1 cellular context compared by ENCODE assay signal in genomic region chr9:32456564-32456963, GRCh38.
TF ChIP-seq lines count a peak whose summit lies in the region.

No MANE protein-coding gene starts in this region.

TF ChIP-seq in HepG2, 621 proteins besides CTCF, POLR2A, EP300 and RAD21 (continued from another document and continues in another):
- TF ChIP-seq, protein P1, sequence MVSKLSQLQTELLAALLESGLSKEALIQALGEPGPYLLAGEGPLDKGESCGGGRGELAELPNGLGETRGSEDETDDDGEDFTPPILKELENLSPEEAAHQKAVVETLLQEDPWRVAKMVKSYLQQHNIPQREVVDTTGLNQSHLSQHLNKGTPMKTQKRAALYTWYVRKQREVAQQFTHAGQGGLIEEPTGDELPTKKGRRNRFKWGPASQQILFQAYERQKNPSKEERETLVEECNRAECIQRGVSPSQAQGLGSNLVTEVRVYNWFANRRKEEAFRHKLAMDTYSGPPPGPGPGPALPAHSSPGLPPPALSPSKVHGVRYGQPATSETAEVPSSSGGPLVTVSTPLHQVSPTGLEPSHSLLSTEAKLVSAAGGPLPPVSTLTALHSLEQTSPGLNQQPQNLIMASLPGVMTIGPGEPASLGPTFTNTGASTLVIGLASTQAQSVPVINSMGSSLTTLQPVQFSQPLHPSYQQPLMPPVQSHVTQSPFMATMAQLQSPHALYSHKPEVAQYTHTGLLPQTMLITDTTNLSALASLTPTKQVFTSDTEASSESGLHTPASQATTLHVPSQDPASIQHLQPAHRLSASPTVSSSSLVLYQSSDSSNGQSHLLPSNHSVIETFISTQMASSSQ (IDR thresholded peaks at IDR 0.05; ENCODE audit: low read depth), result no peak
- TF ChIP-seq, protein P1 (CRISPR knock-in tag; IDR thresholded peaks at IDR 0.05; ENCODE audit: borderline replicate concordance), result peak; percentile 26; the same call in 1 of the 2 replicates
- TF ChIP-seq, protein P2, sequence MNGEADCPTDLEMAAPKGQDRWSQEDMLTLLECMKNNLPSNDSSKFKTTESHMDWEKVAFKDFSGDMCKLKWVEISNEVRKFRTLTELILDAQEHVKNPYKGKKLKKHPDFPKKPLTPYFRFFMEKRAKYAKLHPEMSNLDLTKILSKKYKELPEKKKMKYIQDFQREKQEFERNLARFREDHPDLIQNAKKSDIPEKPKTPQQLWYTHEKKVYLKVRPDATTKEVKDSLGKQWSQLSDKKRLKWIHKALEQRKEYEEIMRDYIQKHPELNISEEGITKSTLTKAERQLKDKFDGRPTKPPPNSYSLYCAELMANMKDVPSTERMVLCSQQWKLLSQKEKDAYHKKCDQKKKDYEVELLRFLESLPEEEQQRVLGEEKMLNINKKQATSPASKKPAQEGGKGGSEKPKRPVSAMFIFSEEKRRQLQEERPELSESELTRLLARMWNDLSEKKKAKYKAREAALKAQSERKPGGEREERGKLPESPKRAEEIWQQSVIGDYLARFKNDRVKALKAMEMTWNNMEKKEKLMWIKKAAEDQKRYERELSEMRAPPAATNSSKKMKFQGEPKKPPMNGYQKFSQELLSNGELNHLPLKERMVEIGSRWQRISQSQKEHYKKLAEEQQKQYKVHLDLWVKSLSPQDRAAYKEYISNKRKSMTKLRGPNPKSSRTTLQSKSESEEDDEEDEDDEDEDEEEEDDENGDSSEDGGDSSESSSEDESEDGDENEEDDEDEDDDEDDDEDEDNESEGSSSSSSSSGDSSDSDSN (CRISPR knock-in tag; IDR thresholded peaks at IDR 0.05), result no peak
- TF ChIP-seq, protein P3, sequence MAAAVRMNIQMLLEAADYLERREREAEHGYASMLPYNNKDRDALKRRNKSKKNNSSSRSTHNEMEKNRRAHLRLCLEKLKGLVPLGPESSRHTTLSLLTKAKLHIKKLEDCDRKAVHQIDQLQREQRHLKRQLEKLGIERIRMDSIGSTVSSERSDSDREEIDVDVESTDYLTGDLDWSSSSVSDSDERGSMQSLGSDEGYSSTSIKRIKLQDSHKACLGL (CRISPR knock-in tag; IDR thresholded peaks at IDR 0.05), result no peak
- TF ChIP-seq SPEN (CRISPR knock-in tag; IDR thresholded peaks at IDR 0.05; ENCODE audit: low read depth), result no peak
- TF ChIP-seq NFE2 (CRISPR knock-in tag; IDR thresholded peaks at IDR 0.05), result no peak
- TF ChIP-seq ELF1 (CRISPR knock-in tag; IDR thresholded peaks at IDR 0.05), result no peak
- TF ChIP-seq CENPX (CRISPR knock-in tag; IDR thresholded peaks at IDR 0.05), result no peak
- TF ChIP-seq MIER2 (CRISPR knock-in tag; IDR thresholded peaks at IDR 0.05), result no peak
- TF ChIP-seq ZNF44 (CRISPR knock-in tag; IDR thresholded peaks at IDR 0.05), result no peak
- no peak for TF ChIP-seq ZNF432 (CRISPR knock-in tag; IDR thresholded peaks at IDR 0.05; ENCODE audit: borderline replicate concordance)
- TF ChIP-seq, protein P4, sequence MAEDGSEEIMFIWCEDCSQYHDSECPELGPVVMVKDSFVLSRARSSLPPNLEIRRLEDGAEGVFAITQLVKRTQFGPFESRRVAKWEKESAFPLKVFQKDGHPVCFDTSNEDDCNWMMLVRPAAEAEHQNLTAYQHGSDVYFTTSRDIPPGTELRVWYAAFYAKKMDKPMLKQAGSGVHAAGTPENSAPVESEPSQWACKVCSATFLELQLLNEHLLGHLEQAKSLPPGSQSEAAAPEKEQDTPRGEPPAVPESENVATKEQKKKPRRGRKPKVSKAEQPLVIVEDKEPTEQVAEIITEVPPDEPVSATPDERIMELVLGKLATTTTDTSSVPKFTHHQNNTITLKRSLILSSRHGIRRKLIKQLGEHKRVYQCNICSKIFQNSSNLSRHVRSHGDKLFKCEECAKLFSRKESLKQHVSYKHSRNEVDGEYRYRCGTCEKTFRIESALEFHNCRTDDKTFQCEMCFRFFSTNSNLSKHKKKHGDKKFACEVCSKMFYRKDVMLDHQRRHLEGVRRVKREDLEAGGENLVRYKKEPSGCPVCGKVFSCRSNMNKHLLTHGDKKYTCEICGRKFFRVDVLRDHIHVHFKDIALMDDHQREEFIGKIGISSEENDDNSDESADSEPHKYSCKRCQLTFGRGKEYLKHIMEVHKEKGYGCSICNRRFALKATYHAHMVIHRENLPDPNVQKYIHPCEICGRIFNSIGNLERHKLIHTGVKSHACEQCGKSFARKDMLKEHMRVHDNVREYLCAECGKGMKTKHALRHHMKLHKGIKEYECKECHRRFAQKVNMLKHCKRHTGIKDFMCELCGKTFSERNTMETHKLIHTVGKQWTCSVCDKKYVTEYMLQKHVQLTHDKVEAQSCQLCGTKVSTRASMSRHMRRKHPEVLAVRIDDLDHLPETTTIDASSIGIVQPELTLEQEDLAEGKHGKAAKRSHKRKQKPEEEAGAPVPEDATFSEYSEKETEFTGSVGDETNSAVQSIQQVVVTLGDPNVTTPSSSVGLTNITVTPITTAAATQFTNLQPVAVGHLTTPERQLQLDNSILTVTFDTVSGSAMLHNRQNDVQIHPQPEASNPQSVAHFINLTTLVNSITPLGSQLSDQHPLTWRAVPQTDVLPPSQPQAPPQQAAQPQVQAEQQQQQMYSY (CRISPR knock-in tag; IDR thresholded peaks at IDR 0.05), result no peak
- TF ChIP-seq MED8 (CRISPR knock-in tag; IDR thresholded peaks at IDR 0.05; ENCODE audit: insufficient replicate concordance), result no peak
- TF ChIP-seq SOX5 (CRISPR knock-in tag; IDR thresholded peaks at IDR 0.05; ENCODE audit: borderline replicate concordance), result peak; percentile 99
- TF ChIP-seq, protein P5, sequence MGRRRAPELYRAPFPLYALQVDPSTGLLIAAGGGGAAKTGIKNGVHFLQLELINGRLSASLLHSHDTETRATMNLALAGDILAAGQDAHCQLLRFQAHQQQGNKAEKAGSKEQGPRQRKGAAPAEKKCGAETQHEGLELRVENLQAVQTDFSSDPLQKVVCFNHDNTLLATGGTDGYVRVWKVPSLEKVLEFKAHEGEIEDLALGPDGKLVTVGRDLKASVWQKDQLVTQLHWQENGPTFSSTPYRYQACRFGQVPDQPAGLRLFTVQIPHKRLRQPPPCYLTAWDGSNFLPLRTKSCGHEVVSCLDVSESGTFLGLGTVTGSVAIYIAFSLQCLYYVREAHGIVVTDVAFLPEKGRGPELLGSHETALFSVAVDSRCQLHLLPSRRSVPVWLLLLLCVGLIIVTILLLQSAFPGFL (CRISPR knock-in tag; IDR thresholded peaks at IDR 0.05), result no peak
- TF ChIP-seq ZNF781 (CRISPR knock-in tag; IDR thresholded peaks at IDR 0.05; ENCODE audit: borderline replicate concordance, not compliant biosample characterization), result no peak
- no peak for TF ChIP-seq MED1 (CRISPR knock-in tag; IDR thresholded peaks at IDR 0.05)
- TF ChIP-seq ZNF138 (CRISPR knock-in tag; IDR thresholded peaks at IDR 0.05; ENCODE audit: low read depth), result no peak
- TF ChIP-seq, protein P6, sequence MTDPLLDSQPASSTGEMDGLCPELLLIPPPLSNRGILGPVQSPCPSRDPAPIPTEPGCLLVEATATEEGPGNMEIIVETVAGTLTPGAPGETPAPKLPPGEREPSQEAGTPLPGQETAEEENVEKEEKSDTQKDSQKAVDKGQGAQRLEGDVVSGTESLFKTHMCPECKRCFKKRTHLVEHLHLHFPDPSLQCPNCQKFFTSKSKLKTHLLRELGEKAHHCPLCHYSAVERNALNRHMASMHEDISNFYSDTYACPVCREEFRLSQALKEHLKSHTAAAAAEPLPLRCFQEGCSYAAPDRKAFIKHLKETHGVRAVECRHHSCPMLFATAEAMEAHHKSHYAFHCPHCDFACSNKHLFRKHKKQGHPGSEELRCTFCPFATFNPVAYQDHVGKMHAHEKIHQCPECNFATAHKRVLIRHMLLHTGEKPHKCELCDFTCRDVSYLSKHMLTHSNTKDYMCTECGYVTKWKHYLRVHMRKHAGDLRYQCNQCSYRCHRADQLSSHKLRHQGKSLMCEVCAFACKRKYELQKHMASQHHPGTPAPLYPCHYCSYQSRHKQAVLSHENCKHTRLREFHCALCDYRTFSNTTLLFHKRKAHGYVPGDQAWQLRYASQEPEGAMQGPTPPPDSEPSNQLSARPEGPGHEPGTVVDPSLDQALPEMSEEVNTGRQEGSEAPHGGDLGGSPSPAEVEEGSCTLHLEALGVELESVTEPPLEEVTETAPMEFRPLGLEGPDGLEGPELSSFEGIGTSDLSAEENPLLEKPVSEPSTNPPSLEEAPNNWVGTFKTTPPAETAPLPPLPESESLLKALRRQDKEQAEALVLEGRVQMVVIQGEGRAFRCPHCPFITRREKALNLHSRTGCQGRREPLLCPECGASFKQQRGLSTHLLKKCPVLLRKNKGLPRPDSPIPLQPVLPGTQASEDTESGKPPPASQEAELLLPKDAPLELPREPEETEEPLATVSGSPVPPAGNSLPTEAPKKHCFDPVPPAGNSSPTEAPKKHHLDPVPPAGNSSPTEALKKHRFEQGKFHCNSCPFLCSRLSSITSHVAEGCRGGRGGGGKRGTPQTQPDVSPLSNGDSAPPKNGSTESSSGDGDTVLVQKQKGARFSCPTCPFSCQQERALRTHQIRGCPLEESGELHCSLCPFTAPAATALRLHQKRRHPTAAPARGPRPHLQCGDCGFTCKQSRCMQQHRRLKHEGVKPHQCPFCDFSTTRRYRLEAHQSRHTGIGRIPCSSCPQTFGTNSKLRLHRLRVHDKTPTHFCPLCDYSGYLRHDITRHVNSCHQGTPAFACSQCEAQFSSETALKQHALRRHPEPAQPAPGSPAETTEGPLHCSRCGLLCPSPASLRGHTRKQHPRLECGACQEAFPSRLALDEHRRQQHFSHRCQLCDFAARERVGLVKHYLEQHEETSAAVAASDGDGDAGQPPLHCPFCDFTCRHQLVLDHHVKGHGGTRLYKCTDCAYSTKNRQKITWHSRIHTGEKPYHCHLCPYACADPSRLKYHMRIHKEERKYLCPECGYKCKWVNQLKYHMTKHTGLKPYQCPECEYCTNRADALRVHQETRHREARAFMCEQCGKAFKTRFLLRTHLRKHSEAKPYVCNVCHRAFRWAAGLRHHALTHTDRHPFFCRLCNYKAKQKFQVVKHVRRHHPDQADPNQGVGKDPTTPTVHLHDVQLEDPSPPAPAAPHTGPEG (CRISPR knock-in tag; IDR thresholded peaks at IDR 0.05), result no peak
- no peak for TF ChIP-seq KLF11 (CRISPR knock-in tag; IDR thresholded peaks at IDR 0.05)
- TF ChIP-seq SNAI1 (CRISPR knock-in tag; IDR thresholded peaks at IDR 0.05; ENCODE audit: borderline replicate concordance), result no peak
- TF ChIP-seq HNRNPH1 (optimal IDR thresholded peaks at IDR 0.05; ENCODE audit: low read depth, low read length), result no peak
- TF ChIP-seq ZFP41 (CRISPR knock-in tag; IDR thresholded peaks at IDR 0.05; ENCODE audit: borderline replicate concordance), result no peak
- TF ChIP-seq ZNF3 (CRISPR knock-in tag; IDR thresholded peaks at IDR 0.05), result no peak
- 0 out of 2 replicates have a peak, but pooled peaks have one; percentile 17 for TF ChIP-seq ATF2 (CRISPR knock-in tag; IDR thresholded peaks at IDR 0.05)
- TF ChIP-seq FOXJ3 (CRISPR knock-in tag; IDR thresholded peaks at IDR 0.05; ENCODE audit: borderline replicate concordance), result peak; percentile 66; the same call in 1 of the 2 replicates
- no peak for TF ChIP-seq ARID2 (CRISPR knock-in tag; IDR thresholded peaks at IDR 0.05; ENCODE audit: borderline replicate concordance)
- TF ChIP-seq ZKSCAN8 (CRISPR knock-in tag; IDR thresholded peaks at IDR 0.05; ENCODE audit: borderline replicate concordance), result 0 out of 2 replicates have a peak, but pooled peaks have one; percentile 32
- TF ChIP-seq ZKSCAN5 (CRISPR knock-in tag; IDR thresholded peaks at IDR 0.05), result no peak
- TF ChIP-seq ZNF30 (CRISPR knock-in tag; IDR thresholded peaks at IDR 0.05), result no peak
- TF ChIP-seq TSC22D2 (CRISPR knock-in tag; IDR thresholded peaks at IDR 0.05; ENCODE audit: borderline replicate concordance), result no peak
- TF ChIP-seq, protein P7, sequence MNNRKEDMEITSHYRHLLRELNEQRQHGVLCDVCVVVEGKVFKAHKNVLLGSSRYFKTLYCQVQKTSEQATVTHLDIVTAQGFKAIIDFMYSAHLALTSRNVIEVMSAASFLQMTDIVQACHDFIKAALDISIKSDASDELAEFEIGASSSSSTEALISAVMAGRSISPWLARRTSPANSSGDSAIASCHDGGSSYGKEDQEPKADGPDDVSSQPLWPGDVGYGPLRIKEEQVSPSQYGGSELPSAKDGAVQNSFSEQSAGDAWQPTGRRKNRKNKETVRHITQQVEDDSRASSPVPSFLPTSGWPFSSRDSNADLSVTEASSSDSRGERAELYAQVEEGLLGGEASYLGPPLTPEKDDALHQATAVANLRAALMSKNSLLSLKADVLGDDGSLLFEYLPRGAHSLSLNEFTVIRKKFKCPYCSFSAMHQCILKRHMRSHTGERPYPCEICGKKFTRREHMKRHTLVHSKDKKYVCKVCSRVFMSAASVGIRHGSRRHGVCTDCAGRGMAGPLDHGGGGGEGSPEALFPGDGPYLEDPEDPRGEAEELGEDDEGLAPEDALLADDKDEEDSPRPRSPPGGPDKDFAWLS (CRISPR knock-in tag; IDR thresholded peaks at IDR 0.05; ENCODE audit: borderline replicate concordance), result no peak
- no peak for TF ChIP-seq SOX6 (IDR thresholded peaks at IDR 0.05)
- TF ChIP-seq SOX6 (CRISPR knock-in tag; IDR thresholded peaks at IDR 0.05), result peak; percentile 99
- no peak for TF ChIP-seq TEF (CRISPR knock-in tag; IDR thresholded peaks at IDR 0.05)
- no peak for TF ChIP-seq HDAC6 (IDR thresholded peaks at IDR 0.05; ENCODE audit: low read depth, low read length)
- no peak for TF ChIP-seq ZNF564 (CRISPR knock-in tag; IDR thresholded peaks at IDR 0.05)
- peak; percentile 12 for TF ChIP-seq SKI (IDR thresholded peaks at IDR 0.05; ENCODE audit: partially characterized antibody)
